ENCODE assay signal across 15 cellular contexts in genomic region chr2:74096061-74096460, GRCh38. TPM values are rescaled to one million over a fixed set of nuclear protein-coding genes. Genes with fewer than 3 reads are reported as not detected.
DNase-seq lines count a peak whose midpoint lies in the region; ATAC-seq and TF ChIP-seq lines count a peak whose summit lies in the region.
"Had no signal": no experiment of that assay in that cellular context is flagged by ENCODE, and none has a peak within 500 bp of the region (broad histone marks: within the 10 kb centered on the region; RNA-seq: fewer than 3 reads in every experiment).

No MANE protein-coding gene starts in this region.

- peak overlapping the region; percentile 23 to 27 for H3K27ac ChIP-seq in left lung
- peak overlapping the region; percentile 20 for H3K27ac ChIP-seq in upper lobe of right lung

- H3K27ac Mint-ChIP-seq in activated naive CD8-positive, alpha-beta T cell, result peak overlapping the region; percentile 50
- no peak overlapping the region for H3K27ac Mint-ChIP-seq in activated naive CD8-positive, alpha-beta T cell treated with anti-CD3 and anti-CD28 coated beads, Interleukin-2, amount 50 U/mL, for 24 hours
- H3K27ac Mint-ChIP-seq in progenitor cell of endocrine pancreas, result peak overlapping the region; percentile 62

- H3K36me3 ChIP-seq in left lung (peaks cover 0 to 97% of the 10 kb centered on the region in 2 donors), upper lobe of right lung (peaks cover 60% of the 10 kb centered on the region)

- DNase-seq in activated naive CD8-positive, alpha-beta T cell treated with anti-CD3 and anti-CD28 coated beads, Interleukin-2, amount 50 U/mL, for 24 hours, result no peak
- DNase-seq in left lung (no peak), progenitor cell of endocrine pancreas (ENCODE audit: low spot score, unreplicated experiment) (no peak), upper lobe of right lung (no peak), GDM1 (lab: John Stamatoyannopoulos, UW) (no peak), NOMO-1 treated with DMSO at 0.1 percent for 48 hours (lab: John Stamatoyannopoulos, UW; ENCODE audit: unreplicated experiment) (no peak), glomerular visceral epithelial cell (ENCODE audit: extremely low spot score) (no peak)
- DNase-seq: EL, MG63, NCI-H146, NCI-H2081, NCI-H510A, NCI-H82 had no signal

- no peaks in the 10 kb centered on the region for H3K9me3 Mint-ChIP-seq in activated naive CD8-positive, alpha-beta T cell (ENCODE audit: low read depth)
- no peaks in the 10 kb centered on the region for H3K9me3 Mint-ChIP-seq in activated naive CD8-positive, alpha-beta T cell treated with anti-CD3 and anti-CD28 coated beads, Interleukin-2, amount 50 U/mL, for 24 hours
- H3K9me3 Mint-ChIP-seq in progenitor cell of endocrine pancreas (ENCODE audit: low read depth), result no peaks in the 10 kb centered on the region
- H3K9me3 Mint-ChIP-seq: CD14-positive monocyte had no signal

- H3K4me1 Mint-ChIP-seq in activated naive CD8-positive, alpha-beta T cell (ENCODE audit: low read depth), result no peaks in the 10 kb centered on the region
- no peaks in the 10 kb centered on the region for H3K4me1 Mint-ChIP-seq in activated naive CD8-positive, alpha-beta T cell treated with anti-CD3 and anti-CD28 coated beads, Interleukin-2, amount 50 U/mL, for 24 hours
- H3K4me1 Mint-ChIP-seq in progenitor cell of endocrine pancreas (ENCODE audit: low read depth), result peaks cover 11% of the 10 kb centered on the region
- H3K4me1 Mint-ChIP-seq: CD14-positive monocyte had no signal

- no peak for ATAC-seq in activated naive CD8-positive, alpha-beta T cell treated with anti-CD3 and anti-CD28 coated beads, Interleukin-2, amount 50 U/mL, for 24 hours
- no peak for ATAC-seq in left lung
- no peak for ATAC-seq in upper lobe of right lung

- H3K4me3 ChIP-seq in left lung (no peak overlapping the region), upper lobe of right lung (no peak overlapping the region)
- H3K4me3 ChIP-seq: MG63 had no signal

- intact Hi-C loops in left lung (cut with DNase I) (no loop called here), upper lobe of right lung (cut with DNase I) (no loop called here)

- H3K27me3 Mint-ChIP-seq in activated naive CD8-positive, alpha-beta T cell, result no peaks in the 10 kb centered on the region
- no peaks in the 10 kb centered on the region for H3K27me3 Mint-ChIP-seq in activated naive CD8-positive, alpha-beta T cell treated with anti-CD3 and anti-CD28 coated beads, Interleukin-2, amount 50 U/mL, for 24 hours
- no peaks in the 10 kb centered on the region for H3K27me3 Mint-ChIP-seq in progenitor cell of endocrine pancreas

- H3K4me3 Mint-ChIP-seq in activated naive CD8-positive, alpha-beta T cell, result no peak overlapping the region
- H3K4me3 Mint-ChIP-seq in activated naive CD8-positive, alpha-beta T cell treated with anti-CD3 and anti-CD28 coated beads, Interleukin-2, amount 50 U/mL, for 24 hours, result no peak overlapping the region
- H3K4me3 Mint-ChIP-seq in progenitor cell of endocrine pancreas (ENCODE audit: low read depth), result no peak overlapping the region
- H3K4me3 Mint-ChIP-seq: CD14-positive monocyte had no signal

- H3K9me3 ChIP-seq in left lung (no peaks in the 10 kb centered on the region), upper lobe of right lung (no peaks in the 10 kb centered on the region)
- H3K9me3 ChIP-seq: MG63 had no signal

- H3K27me3 ChIP-seq in left lung, result no peaks in the 10 kb centered on the region
- no peaks in the 10 kb centered on the region for H3K27me3 ChIP-seq in upper lobe of right lung
- H3K27me3 ChIP-seq: MG63 had no signal

- no peak for TF ChIP-seq CTCF in left lung (IDR thresholded peaks at IDR 0.05)
- TF ChIP-seq CTCF in progenitor cell of endocrine pancreas (IDR thresholded peaks at IDR 0.05; ENCODE audit: unreplicated experiment), result no peak
- no peak for TF ChIP-seq CTCF in upper lobe of right lung (IDR thresholded peaks at IDR 0.05)

- H3K36me3 Mint-ChIP-seq in activated naive CD8-positive, alpha-beta T cell, result peaks cover 7% of the 10 kb centered on the region
- H3K36me3 Mint-ChIP-seq in activated naive CD8-positive, alpha-beta T cell treated with anti-CD3 and anti-CD28 coated beads, Interleukin-2, amount 50 U/mL, for 24 hours (ENCODE audit: low read depth), result peaks cover 30% of the 10 kb centered on the region
- H3K36me3 Mint-ChIP-seq in progenitor cell of endocrine pancreas (ENCODE audit: insufficient read depth), result peaks cover 29% of the 10 kb centered on the region

- no peaks in the 10 kb centered on the region for H3K4me1 ChIP-seq in left lung
- no peaks in the 10 kb centered on the region for H3K4me1 ChIP-seq in upper lobe of right lung

RNA-seq across cellular contexts. Expression of gene BOLA3, which starts 51.7 kb away (rescaled TPM):
- 10 to 100 TPM; 34.7 to 39.6 TPM for total RNA-seq in left lung
- total RNA-seq in progenitor cell of endocrine pancreas, result 23.8 and 24.8 TPM in 2 replicates
- total RNA-seq in upper lobe of right lung, result 19.5 TPM
